9 cellular contexts compared by ENCODE assay signal in the genomic region with DNA sequence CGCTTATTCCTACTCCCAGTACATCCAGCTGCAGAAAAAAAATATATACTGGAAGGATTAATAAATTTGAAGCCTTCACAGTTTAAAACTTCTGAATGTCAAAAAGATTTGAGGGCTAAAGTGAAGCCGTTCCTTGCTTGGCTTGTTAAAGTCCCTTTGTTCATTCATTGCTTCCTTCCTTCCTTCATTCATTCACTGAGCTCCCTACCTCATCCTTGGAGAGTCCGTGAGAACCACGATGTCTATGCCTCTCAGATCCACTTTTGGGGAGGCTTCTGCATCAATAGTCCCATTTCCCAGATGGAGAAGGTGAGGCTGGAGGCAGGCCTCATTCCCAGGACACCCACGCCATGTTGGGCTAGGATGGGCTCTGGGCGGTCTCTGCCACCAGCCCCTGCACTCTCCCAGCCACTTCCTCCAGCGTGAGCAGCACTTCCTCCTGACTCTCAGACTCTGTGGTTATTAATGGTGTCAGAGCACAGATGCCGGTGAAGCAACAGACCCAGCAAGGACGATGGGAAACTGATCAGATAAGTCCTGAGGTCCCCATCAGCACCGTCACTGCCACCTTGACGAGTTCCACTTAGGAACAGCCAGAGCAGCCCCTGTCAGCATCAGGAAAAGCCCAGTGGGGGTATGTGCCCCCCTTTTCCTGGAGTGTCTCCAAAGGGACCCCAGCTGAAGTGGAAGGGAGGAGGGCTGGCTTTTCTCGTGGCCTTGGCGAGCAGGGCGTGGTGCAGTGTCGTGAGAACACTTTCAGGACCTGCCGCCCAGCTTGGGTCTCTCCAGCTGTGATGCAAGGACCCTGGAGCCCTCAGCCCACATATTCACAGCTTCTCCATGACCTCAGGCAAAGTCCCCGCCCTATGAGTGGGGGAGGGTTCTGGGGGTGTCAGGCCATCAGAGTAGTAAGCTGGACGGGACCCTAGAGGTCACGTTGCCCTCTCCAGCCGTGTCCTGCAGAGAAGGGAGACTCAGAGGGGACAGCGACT. TPM values are rescaled to one million over a fixed set of nuclear protein-coding genes. Genes with fewer than 3 reads are reported as not detected.
DNase-seq lines count a peak whose midpoint lies in the region; ATAC-seq lines count a peak whose summit lies in the region.
"Had no signal": no experiment of that assay in that cellular context is flagged by ENCODE, and none has a peak within 500 bp of the region (broad histone marks: within the 10 kb centered on the region; RNA-seq: fewer than 3 reads in every experiment).

No MANE protein-coding gene starts in this region.

- peak overlapping the region; percentile 86 for H3K4me3 Mint-ChIP-seq in activated CD4-positive, alpha-beta T cell treated with anti-CD3 and anti-CD28 coated beads, Interleukin-2, amount 10 ng/mL, durations not matched to agents 24 days and 14 days

- intact Hi-C loops in activated CD4-positive, alpha-beta T cell treated with anti-CD3 and anti-CD28 coated beads, Interleukin-2, amount 10 ng/mL, durations not matched to agents 24 days and 14 days (cut with micrococcal nuclease) = loop anchor here (1.0 to 5.0 kb wide), 2 partner anchors 21 to 127 kb away; a partner anchor contains a TSS

- H3K4me1 Mint-ChIP-seq in activated CD4-positive, alpha-beta T cell treated with anti-CD3 and anti-CD28 coated beads, Interleukin-2, amount 10 ng/mL, durations not matched to agents 24 days and 14 days = peaks cover 91% of the 10 kb centered on the region

- no peaks in the 10 kb centered on the region for H3K27me3 Mint-ChIP-seq in activated CD4-positive, alpha-beta T cell treated with anti-CD3 and anti-CD28 coated beads, Interleukin-2, amount 10 ng/mL, durations not matched to agents 24 days and 14 days

- ATAC-seq in GM19043 (IDR thresholded peaks at IDR 0.05; ENCODE audit: low read depth, unreplicated experiment) (peak; percentile 36), HG03108 (IDR thresholded peaks at IDR 0.05; ENCODE audit: unreplicated experiment) (peak; percentile 21)

- DNase-seq in activated CD4-positive, alpha-beta T cell treated with anti-CD3 and anti-CD28 coated beads, Interleukin-2, amount 10 ng/mL, durations not matched to agents 24 days and 14 days = peak; percentile 84
- DNase-seq in medulla oblongata (ENCODE audit: extremely low spot score) = peak; percentile 55
- no peak for DNase-seq in NCI-H82 treated with DMSO at 0.1 percent for 48 hours (lab: John Stamatoyannopoulos, UW; ENCODE audit: unreplicated experiment)
- DNase-seq in ureter (ENCODE audit: low spot score) = no peak
- no peak for DNase-seq in HuH-7.5 (ENCODE audit: low spot score)

- H3K27ac Mint-ChIP-seq in activated CD4-positive, alpha-beta T cell treated with anti-CD3 and anti-CD28 coated beads, Interleukin-2, amount 10 ng/mL, durations not matched to agents 24 days and 14 days = peak overlapping the region; percentile 100

- H3K36me3 Mint-ChIP-seq in activated CD4-positive, alpha-beta T cell treated with anti-CD3 and anti-CD28 coated beads, Interleukin-2, amount 10 ng/mL, durations not matched to agents 24 days and 14 days (ENCODE audit: low read depth) = peaks cover 45% of the 10 kb centered on the region

- H3K9me3 Mint-ChIP-seq in activated CD4-positive, alpha-beta T cell treated with anti-CD3 and anti-CD28 coated beads, Interleukin-2, amount 10 ng/mL, durations not matched to agents 24 days and 14 days = no peaks in the 10 kb centered on the region

RNA-seq across cellular contexts. Expression of a gene that starts 21.2 kb away (rescaled TPM):
- 21.1 and 21.6 TPM in 2 replicates for total RNA-seq in activated CD4-positive, alpha-beta T cell treated with anti-CD3 and anti-CD28 coated beads, Interleukin-2, amount 10 ng/mL, durations not matched to agents 24 days and 14 days
- total RNA-seq in ureter = 35.1 TPM

RNA-seq across cellular contexts. Expression of a gene that starts 28.1 kb away (rescaled TPM):
- total RNA-seq in activated CD4-positive, alpha-beta T cell treated with anti-CD3 and anti-CD28 coated beads, Interleukin-2, amount 10 ng/mL, durations not matched to agents 24 days and 14 days = not detected in 2 replicates
- not detected for total RNA-seq in ureter
- total RNA-seq: glomerular endothelial cell, SK-MEL-5 had no signal

RNA-seq across cellular contexts. Expression of a gene that starts 41.9 kb away (rescaled TPM):
- total RNA-seq in activated CD4-positive, alpha-beta T cell treated with anti-CD3 and anti-CD28 coated beads, Interleukin-2, amount 10 ng/mL, durations not matched to agents 24 days and 14 days = not detected in 2 replicates
- not detected for total RNA-seq in ureter
- total RNA-seq: glomerular endothelial cell, SK-MEL-5 had no signal

Comparison
In these comparisons a context has a peak if more than half of its experiments do, and no peak if none do; other contexts are left out.
1. DNase-seq: peak in activated CD4-positive, alpha-beta T cell treated with anti-CD3 and anti-CD28 coated beads, Interleukin-2, amount 10 ng/mL, durations not matched to agents 24 days and 14 days (single experiment) and medulla oblongata (single experiment); none in NCI-H82 treated with DMSO at 0.1 percent for 48 hours (single experiment), ureter (single experiment) and HuH-7.5 (single experiment).